22 cellular contexts compared by ENCODE assay signal in genomic region chr11:29755474-29755873, GRCh38.
"Had no signal": no experiment of that assay in that cellular context is flagged by ENCODE, and none has a peak within 500 bp of the region (broad histone marks: within the 10 kb centered on the region; RNA-seq: fewer than 3 reads in every experiment).

No MANE protein-coding gene starts in this region.

- H3K27me3 ChIP-seq: MG63, SJSA1 had no signal

- H3K27ac ChIP-seq: SJSA1, SK-N-MC had no signal

- H3K36me3 ChIP-seq: MG63, SJSA1 had no signal

- H3K9me3 ChIP-seq: MG63, SJSA1 had no signal

- ATAC-seq: HepG2 had no signal

- H3K4me3 ChIP-seq: MG63, SJSA1, SK-N-MC had no signal

- H3K4me1 ChIP-seq: SJSA1 had no signal

- DNase-seq: IMR-90, Karpas-422, KG1, MG63, NCI-H1092, NCI-H1436 treated with DMSO at 0.1 percent for 48 hours, NCI-H1694, NCI-H1930, NCI-H2081, NCI-H2171, NCI-H226, NCI-H446, NCI-H510A, NCI-H524 treated with DMSO at 0.1 percent for 48 hours, NCI-H69, NCI-H774, Right ventricle myocardium superior, RPMI8226, SIG-M5 had no signal
